In genomic region chr9:133347985-133348762, GRCh38 we compare ENCODE assay signal across 1 cellular context.
TF ChIP-seq lines count a peak whose summit lies in the region.

Gene MED22, minus strand, starts transcription at chr9:133348131. Its CDS starts 1,469 bp downstream, at chr9:133346662.
Gene RPL7A, plus strand, starts transcription at chr9:133348218. Its CDS starts 26 bp downstream, at chr9:133348244.

TF ChIP-seq in HepG2, 621 proteins besides CTCF, POLR2A, EP300 and RAD21 (continued from another document and continues in another):
- TF ChIP-seq, protein P1, sequence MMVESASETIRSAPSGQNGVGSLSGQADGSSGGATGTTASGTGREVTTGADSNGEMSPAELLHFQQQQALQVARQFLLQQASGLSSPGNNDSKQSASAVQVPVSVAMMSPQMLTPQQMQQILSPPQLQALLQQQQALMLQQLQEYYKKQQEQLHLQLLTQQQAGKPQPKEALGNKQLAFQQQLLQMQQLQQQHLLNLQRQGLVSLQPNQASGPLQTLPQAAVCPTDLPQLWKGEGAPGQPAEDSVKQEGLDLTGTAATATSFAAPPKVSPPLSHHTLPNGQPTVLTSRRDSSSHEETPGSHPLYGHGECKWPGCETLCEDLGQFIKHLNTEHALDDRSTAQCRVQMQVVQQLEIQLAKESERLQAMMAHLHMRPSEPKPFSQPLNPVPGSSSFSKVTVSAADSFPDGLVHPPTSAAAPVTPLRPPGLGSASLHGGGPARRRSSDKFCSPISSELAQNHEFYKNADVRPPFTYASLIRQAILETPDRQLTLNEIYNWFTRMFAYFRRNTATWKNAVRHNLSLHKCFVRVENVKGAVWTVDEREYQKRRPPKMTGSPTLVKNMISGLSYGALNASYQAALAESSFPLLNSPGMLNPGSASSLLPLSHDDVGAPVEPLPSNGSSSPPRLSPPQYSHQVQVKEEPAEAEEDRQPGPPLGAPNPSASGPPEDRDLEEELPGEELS (CRISPR knock-in tag; IDR thresholded peaks at IDR 0.05), result peak; percentile 54; the same call in 1 of the 2 replicates
- TF ChIP-seq, protein P2, sequence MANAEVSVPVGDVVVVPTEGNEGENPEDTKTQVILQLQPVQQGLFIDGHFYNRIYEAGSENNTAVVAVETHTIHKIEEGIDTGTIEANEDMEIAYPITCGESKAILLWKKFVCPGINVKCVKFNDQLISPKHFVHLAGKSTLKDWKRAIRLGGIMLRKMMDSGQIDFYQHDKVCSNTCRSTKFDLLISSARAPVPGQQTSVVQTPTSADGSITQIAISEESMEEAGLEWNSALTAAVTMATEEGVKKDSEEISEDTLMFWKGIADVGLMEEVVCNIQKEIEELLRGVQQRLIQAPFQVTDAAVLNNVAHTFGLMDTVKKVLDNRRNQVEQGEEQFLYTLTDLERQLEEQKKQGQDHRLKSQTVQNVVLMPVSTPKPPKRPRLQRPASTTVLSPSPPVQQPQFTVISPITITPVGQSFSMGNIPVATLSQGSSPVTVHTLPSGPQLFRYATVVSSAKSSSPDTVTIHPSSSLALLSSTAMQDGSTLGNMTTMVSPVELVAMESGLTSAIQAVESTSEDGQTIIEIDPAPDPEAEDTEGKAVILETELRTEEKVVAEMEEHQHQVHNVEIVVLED (CRISPR knock-in tag; IDR thresholded peaks at IDR 0.05; ENCODE audit: borderline replicate concordance), result peak; percentile 64; the same call in 1 of the 2 replicates
- TF ChIP-seq, protein P3, sequence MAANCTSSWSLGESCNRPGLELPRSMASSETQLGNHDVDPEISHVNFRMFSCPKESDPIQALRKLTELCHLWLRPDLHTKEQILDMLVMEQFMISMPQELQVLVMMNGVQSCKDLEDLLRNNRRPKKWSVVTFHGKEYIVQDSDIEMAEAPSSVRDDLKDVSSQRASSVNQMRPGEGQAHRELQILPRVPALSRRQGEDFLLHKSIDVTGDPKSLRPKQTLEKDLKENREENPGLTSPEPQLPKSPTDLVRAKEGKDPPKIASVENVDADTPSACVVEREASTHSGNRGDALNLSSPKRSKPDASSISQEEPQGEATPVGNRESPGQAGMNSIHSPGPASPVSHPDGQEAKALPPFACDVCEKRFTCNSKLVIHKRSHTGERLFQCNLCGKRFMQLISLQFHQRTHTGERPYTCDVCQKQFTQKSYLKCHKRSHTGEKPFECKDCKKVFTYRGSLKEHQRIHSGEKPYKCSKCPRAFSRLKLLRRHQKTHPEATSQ (CRISPR knock-in tag; IDR thresholded peaks at IDR 0.05; ENCODE audit: borderline replicate concordance), result 0 out of 2 replicates have a peak, but pooled peaks have one; percentile 10
- TF ChIP-seq RFX5 (IDR thresholded peaks at IDR 0.05; ENCODE audit: low read depth, low read length) (no peak), ZNF101 (CRISPR knock-in tag; IDR thresholded peaks at IDR 0.05; ENCODE audit: borderline replicate concordance, low read depth) (no peak), SOX5 (CRISPR knock-in tag; IDR thresholded peaks at IDR 0.05; ENCODE audit: borderline replicate concordance) (0 out of 2 replicates have a peak, but pooled peaks have one; percentile 9), ZNF10 (CRISPR knock-in tag; IDR thresholded peaks at IDR 0.05; ENCODE audit: borderline replicate concordance, low read depth) (no peak), KLF16 (CRISPR knock-in tag; IDR thresholded peaks at IDR 0.05) (peak; percentile 28 to 70; a peak in 2 of 4 replicates), ZKSCAN8 (CRISPR knock-in tag; IDR thresholded peaks at IDR 0.05; ENCODE audit: borderline replicate concordance) (peak; percentile 83; the same call in 1 of the 2 replicates), THAP8 (CRISPR knock-in tag; IDR thresholded peaks at IDR 0.05; ENCODE audit: borderline replicate concordance) (0 out of 2 replicates have a peak, but pooled peaks have one; percentile 87), ZFP37 (CRISPR knock-in tag; IDR thresholded peaks at IDR 0.05; ENCODE audit: borderline replicate concordance) (0 out of 2 replicates have a peak, but pooled peaks have one; percentile 40), LCORL (IDR thresholded peaks at IDR 0.05) (no peak), LCORL (CRISPR knock-in tag; IDR thresholded peaks at IDR 0.05) (no peak; the same call in 1 of the 2 replicates), ZEB1 (IDR thresholded peaks at IDR 0.05; ENCODE audit: insufficient replicate concordance, low read depth) (peak; percentile 35), TFDP1 (CRISPR knock-in tag; IDR thresholded peaks at IDR 0.05; ENCODE audit: borderline replicate concordance) (peak; percentile 58; the same call in 1 of the 2 replicates), CBFB (CRISPR knock-in tag; IDR thresholded peaks at IDR 0.05) (no peak), GATAD2A (CRISPR knock-in tag; IDR thresholded peaks at IDR 0.05) (0 out of 2 replicates have a peak, but pooled peaks have one; percentile 30), ZNF496 (CRISPR knock-in tag; IDR thresholded peaks at IDR 0.05; ENCODE audit: insufficient replicate concordance) (no peak), SIX4 (CRISPR knock-in tag; IDR thresholded peaks at IDR 0.05) (peak; percentile 58; the same call in 1 of the 2 replicates), ZNF383 (CRISPR knock-in tag; IDR thresholded peaks at IDR 0.05; ENCODE audit: borderline replicate concordance) (no peak), SP2 (CRISPR knock-in tag; IDR thresholded peaks at IDR 0.05) (no peak), NPAS2 (CRISPR knock-in tag; IDR thresholded peaks at IDR 0.05; ENCODE audit: borderline replicate concordance) (no peak), POGZ (CRISPR knock-in tag; IDR thresholded peaks at IDR 0.05) (0 out of 2 replicates have a peak, but pooled peaks have one; percentile 22), ZNF737 (CRISPR knock-in tag; IDR thresholded peaks at IDR 0.05; ENCODE audit: borderline replicate concordance) (no peak; the same call in 1 of the 2 replicates), ZNF335 (CRISPR knock-in tag; IDR thresholded peaks at IDR 0.05) (0 out of 2 replicates have a peak, but pooled peaks have one; percentile 23), ZNF704 (CRISPR knock-in tag; IDR thresholded peaks at IDR 0.05; ENCODE audit: borderline replicate concordance) (no peak), TARDBP (CRISPR knock-in tag; IDR thresholded peaks at IDR 0.05) (no peak; the same call in 1 of the 2 replicates), ZNF251 (CRISPR knock-in tag; IDR thresholded peaks at IDR 0.05) (no peak), ETV5 (CRISPR knock-in tag; IDR thresholded peaks at IDR 0.05; ENCODE audit: borderline replicate concordance) (peak; percentile 66), ZNF580 (CRISPR knock-in tag; IDR thresholded peaks at IDR 0.05; ENCODE audit: borderline replicate concordance, low read depth) (peak; percentile 71; the same call in 1 of the 2 replicates), ZNF691 (CRISPR knock-in tag; IDR thresholded peaks at IDR 0.05; ENCODE audit: borderline replicate concordance, low read depth) (peak; percentile 73; the same call in 1 of the 2 replicates), CCAR2 (optimal IDR thresholded peaks at IDR 0.05; ENCODE audit: low read depth, low read length) (no peak), BRD4 (CRISPR knock-in tag; IDR thresholded peaks at IDR 0.05) (peak; percentile 90)
- TF ChIP-seq, protein P4, sequence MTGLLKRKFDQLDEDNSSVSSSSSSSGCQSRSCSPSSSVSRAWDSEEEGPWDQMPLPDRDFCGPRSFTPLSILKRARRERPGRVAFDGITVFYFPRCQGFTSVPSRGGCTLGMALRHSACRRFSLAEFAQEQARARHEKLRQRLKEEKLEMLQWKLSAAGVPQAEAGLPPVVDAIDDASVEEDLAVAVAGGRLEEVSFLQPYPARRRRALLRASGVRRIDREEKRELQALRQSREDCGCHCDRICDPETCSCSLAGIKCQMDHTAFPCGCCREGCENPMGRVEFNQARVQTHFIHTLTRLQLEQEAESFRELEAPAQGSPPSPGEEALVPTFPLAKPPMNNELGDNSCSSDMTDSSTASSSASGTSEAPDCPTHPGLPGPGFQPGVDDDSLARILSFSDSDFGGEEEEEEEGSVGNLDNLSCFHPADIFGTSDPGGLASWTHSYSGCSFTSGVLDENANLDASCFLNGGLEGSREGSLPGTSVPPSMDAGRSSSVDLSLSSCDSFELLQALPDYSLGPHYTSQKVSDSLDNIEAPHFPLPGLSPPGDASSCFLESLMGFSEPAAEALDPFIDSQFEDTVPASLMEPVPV (CRISPR knock-in tag; IDR thresholded peaks at IDR 0.05), result peak; percentile 20; the same call in 1 of the 2 replicates
- TF ChIP-seq, protein P5, sequence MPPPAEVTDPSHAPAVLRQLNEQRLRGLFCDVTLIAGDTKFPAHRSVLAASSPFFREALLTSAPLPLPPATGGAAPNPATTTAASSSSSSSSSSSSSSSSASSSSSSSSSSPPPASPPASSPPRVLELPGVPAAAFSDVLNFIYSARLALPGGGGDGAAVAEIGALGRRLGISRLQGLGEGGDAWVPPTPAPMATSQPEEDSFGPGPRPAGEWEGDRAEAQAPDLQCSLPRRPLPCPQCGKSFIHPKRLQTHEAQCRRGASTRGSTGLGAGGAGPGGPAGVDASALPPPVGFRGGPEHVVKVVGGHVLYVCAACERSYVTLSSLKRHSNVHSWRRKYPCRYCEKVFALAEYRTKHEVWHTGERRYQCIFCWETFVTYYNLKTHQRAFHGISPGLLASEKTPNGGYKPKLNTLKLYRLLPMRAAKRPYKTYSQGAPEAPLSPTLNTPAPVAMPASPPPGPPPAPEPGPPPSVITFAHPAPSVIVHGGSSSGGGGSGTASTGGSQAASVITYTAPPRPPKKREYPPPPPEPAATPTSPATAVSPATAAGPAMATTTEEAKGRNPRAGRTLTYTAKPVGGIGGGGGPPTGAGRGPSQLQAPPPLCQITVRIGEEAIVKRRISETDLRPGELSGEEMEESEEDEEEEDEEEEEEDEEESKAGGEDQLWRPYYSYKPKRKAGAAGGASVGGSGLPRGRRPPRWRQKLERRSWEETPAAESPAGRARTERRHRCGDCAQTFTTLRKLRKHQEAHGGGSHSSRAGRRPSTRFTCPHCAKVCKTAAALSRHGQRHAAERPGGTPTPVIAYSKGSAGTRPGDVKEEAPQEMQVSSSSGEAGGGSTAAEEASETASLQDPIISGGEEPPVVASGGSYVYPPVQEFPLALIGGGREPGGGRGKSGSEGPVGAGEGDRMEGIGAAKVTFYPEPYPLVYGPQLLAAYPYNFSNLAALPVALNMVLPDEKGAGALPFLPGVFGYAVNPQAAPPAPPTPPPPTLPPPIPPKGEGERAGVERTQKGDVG (CRISPR knock-in tag; IDR thresholded peaks at IDR 0.05; ENCODE audit: borderline replicate concordance), result 0 out of 2 replicates have a peak, but pooled peaks have one; percentile 8
- TF ChIP-seq, protein P6, sequence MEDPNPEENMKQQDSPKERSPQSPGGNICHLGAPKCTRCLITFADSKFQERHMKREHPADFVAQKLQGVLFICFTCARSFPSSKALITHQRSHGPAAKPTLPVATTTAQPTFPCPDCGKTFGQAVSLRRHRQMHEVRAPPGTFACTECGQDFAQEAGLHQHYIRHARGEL (CRISPR knock-in tag; IDR thresholded peaks at IDR 0.05), result no peak
- TF ChIP-seq, protein P7, sequence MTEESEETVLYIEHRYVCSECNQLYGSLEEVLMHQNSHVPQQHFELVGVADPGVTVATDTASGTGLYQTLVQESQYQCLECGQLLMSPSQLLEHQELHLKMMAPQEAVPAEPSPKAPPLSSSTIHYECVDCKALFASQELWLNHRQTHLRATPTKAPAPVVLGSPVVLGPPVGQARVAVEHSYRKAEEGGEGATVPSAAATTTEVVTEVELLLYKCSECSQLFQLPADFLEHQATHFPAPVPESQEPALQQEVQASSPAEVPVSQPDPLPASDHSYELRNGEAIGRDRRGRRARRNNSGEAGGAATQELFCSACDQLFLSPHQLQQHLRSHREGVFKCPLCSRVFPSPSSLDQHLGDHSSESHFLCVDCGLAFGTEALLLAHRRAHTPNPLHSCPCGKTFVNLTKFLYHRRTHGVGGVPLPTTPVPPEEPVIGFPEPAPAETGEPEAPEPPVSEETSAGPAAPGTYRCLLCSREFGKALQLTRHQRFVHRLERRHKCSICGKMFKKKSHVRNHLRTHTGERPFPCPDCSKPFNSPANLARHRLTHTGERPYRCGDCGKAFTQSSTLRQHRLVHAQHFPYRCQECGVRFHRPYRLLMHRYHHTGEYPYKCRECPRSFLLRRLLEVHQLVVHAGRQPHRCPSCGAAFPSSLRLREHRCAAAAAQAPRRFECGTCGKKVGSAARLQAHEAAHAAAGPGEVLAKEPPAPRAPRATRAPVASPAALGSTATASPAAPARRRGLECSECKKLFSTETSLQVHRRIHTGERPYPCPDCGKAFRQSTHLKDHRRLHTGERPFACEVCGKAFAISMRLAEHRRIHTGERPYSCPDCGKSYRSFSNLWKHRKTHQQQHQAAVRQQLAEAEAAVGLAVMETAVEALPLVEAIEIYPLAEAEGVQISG (CRISPR knock-in tag; IDR thresholded peaks at IDR 0.05), result peak; percentile 76
- TF ChIP-seq, protein P8, sequence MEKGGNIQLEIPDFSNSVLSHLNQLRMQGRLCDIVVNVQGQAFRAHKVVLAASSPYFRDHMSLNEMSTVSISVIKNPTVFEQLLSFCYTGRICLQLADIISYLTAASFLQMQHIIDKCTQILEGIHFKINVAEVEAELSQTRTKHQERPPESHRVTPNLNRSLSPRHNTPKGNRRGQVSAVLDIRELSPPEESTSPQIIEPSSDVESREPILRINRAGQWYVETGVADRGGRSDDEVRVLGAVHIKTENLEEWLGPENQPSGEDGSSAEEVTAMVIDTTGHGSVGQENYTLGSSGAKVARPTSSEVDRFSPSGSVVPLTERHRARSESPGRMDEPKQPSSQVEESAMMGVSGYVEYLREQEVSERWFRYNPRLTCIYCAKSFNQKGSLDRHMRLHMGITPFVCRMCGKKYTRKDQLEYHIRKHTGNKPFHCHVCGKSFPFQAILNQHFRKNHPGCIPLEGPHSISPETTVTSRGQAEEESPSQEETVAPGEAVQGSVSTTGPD (CRISPR knock-in tag; IDR thresholded peaks at IDR 0.05), result no peak
